ENCODE assay signal across 18 cellular contexts in the genomic region with DNA sequence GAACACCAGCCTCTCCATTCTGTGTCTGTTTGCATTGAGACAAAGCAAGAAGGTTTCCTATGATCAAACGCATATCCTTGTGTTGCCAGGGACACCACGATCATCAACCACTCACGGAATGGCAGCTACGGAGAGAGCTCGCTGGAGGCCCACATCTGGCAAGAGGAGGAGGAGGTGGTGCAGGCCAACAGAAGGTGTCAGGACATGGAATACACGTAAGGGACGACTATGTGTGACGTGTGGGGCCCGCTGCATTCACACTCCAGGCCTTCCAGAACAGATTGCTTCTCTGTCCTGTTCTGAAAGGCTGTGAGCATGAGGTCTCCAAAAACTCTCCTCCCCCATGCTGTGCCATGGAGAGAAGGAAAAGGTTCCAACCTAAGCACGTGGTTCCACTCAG.
DNase-seq lines count a peak whose midpoint lies in the region; ATAC-seq, FAIRE-seq and TF ChIP-seq lines count a peak whose summit lies in the region.
"Had no signal": no experiment of that assay in that cellular context is flagged by ENCODE, and none has a peak within 500 bp of the region (broad histone marks: within the 10 kb centered on the region; RNA-seq: fewer than 3 reads in every experiment).

No MANE protein-coding gene starts in this region.

- TF ChIP-seq CTCF in right atrium auricular region (IDR thresholded peaks at IDR 0.05) = no peak
- no peak for TF ChIP-seq CTCF in astrocyte (IDR thresholded peaks at IDR 0.05; ENCODE audit: insufficient read depth, low read depth, low read length)
- TF ChIP-seq CTCF in nephron progenitor cell (IDR thresholded peaks at IDR 0.05) = no peak

- H3K4me3 ChIP-seq in right cardiac atrium (ENCODE audit: low read length) (no peak overlapping the region), right atrium auricular region (no peak overlapping the region), astrocyte (ENCODE audit: insufficient read depth, low read depth, low read length) (no peak overlapping the region)
- H3K4me3 ChIP-seq: BLaER1 treated with 17β-estradiol and CSF1 and Interleukin-3, amounts not matched to agents 10 nM and 100 nM had no signal

- no peaks in the 10 kb centered on the region for H4K20me1 ChIP-seq in astrocyte (ENCODE audit: insufficient read depth, low read length)

- ATAC-seq in right cardiac atrium = peak; percentile 22 to 71
- ATAC-seq in GM21381 (IDR thresholded peaks at IDR 0.05; ENCODE audit: unreplicated experiment) = no peak
- ATAC-seq: HCT116 had no signal

- 82% methylated on average over 10 of the region's 10 CpGs for WGBS in right cardiac atrium

- intact Hi-C loops in right cardiac atrium (cut with DNase I) = no loop called here

- H3K4me1 Mint-ChIP-seq in astrocyte (ENCODE audit: low read depth, unreplicated experiment) = peaks cover 14% of the 10 kb centered on the region
- peaks cover 21% of the 10 kb centered on the region for H3K4me1 Mint-ChIP-seq in nephron progenitor cell

- FAIRE-seq in astrocyte (lab: Jason Lieb, UNC) = no peak
- FAIRE-seq: GM12892, GM19239, H54 had no signal

- H3K36me3 Mint-ChIP-seq in astrocyte (ENCODE audit: low read depth, unreplicated experiment) (peaks cover 40% of the 10 kb centered on the region), nephron progenitor cell (ENCODE audit: low read depth) (peaks cover 77% of the 10 kb centered on the region)
- H3K36me3 Mint-ChIP-seq: CD4-positive, CD25-positive, alpha-beta regulatory T cell had no signal

- H3K9ac ChIP-seq in astrocyte (ENCODE audit: low read length) = no peak overlapping the region
- H3K9ac ChIP-seq: BLaER1 treated with 17β-estradiol and CSF1 and Interleukin-3, amounts not matched to agents 10 nM and 100 nM had no signal

- no peaks in the 10 kb centered on the region for H3K27me3 Mint-ChIP-seq in astrocyte (ENCODE audit: low read depth, unreplicated experiment)
- H3K27me3 Mint-ChIP-seq in nephron progenitor cell (ENCODE audit: low read depth, poor library complexity) = no peaks in the 10 kb centered on the region

- H3K27ac Mint-ChIP-seq in astrocyte (ENCODE audit: unreplicated experiment) = no peak overlapping the region
- H3K27ac Mint-ChIP-seq in nephron progenitor cell = peak overlapping the region; percentile 53
- H3K27ac Mint-ChIP-seq: CD4-positive, CD25-positive, alpha-beta regulatory T cell had no signal

- H3K36me3 ChIP-seq in right atrium auricular region (peaks cover 85% of the 10 kb centered on the region), astrocyte (ENCODE audit: insufficient read depth, low read length) (peaks cover 52% of the 10 kb centered on the region)

- H3K4me2 ChIP-seq in astrocyte (ENCODE audit: low read length) = no peak overlapping the region
- H3K4me2 ChIP-seq: BLaER1 treated with 17β-estradiol and CSF1 and Interleukin-3, amounts not matched to agents 10 nM and 100 nM had no signal

- H3K27me3 ChIP-seq in right cardiac atrium (ENCODE audit: control insufficient read depth, insufficient read depth) = no peaks in the 10 kb centered on the region
- no peaks in the 10 kb centered on the region for H3K27me3 ChIP-seq in right atrium auricular region
- H3K27me3 ChIP-seq in astrocyte (ENCODE audit: insufficient read depth, low read length) = no peaks in the 10 kb centered on the region
- H3K27me3 ChIP-seq: BLaER1 treated with 17β-estradiol and CSF1 and Interleukin-3, amounts not matched to agents 10 nM and 100 nM had no signal

- no peak overlapping the region for H3K27ac ChIP-seq in right cardiac atrium (ENCODE audit: low read length)
- peak overlapping the region in 1 of 2 donors; percentile 50 for H3K27ac ChIP-seq in right atrium auricular region
- H3K27ac ChIP-seq in astrocyte (ENCODE audit: low read depth, low read length) = peak overlapping the region; percentile 84
- H3K27ac ChIP-seq: BLaER1 treated with 17β-estradiol and CSF1 and Interleukin-3, amounts not matched to agents 10 nM and 100 nM had no signal

- H3K79me2 ChIP-seq in astrocyte (ENCODE audit: insufficient read depth, low read length) = peaks cover 11% of the 10 kb centered on the region

- H3K4me3 Mint-ChIP-seq in astrocyte (ENCODE audit: unreplicated experiment) (no peak overlapping the region), nephron progenitor cell (no peak overlapping the region)
- H3K4me3 Mint-ChIP-seq: CD4-positive, CD25-positive, alpha-beta regulatory T cell had no signal

- H2AFZ ChIP-seq in astrocyte (ENCODE audit: low read depth, low read length) = no peak overlapping the region

- H3K9me3 Mint-ChIP-seq in astrocyte (ENCODE audit: unreplicated experiment) = no peaks in the 10 kb centered on the region
- H3K9me3 Mint-ChIP-seq in nephron progenitor cell = no peaks in the 10 kb centered on the region

- DNase-seq in right cardiac atrium (peak in 1 of 3 donors; percentile 40), right atrium auricular region (ENCODE audit: low spot score) (no peak), astrocyte (ENCODE audit: low read depth) (no peak), nephron progenitor cell (no peak), DMS53 treated with DMSO at 0.1 percent for 48 hours (lab: John Stamatoyannopoulos, UW; ENCODE audit: unreplicated experiment) (no peak)
- DNase-seq in stimulated activated CD4-positive, alpha-beta T cell treated with anti-CD3 and anti-CD28 coated beads, Interleukin-1b, Interleukin-23, amount 100 ng/mL, for 48 hours = no peak
- DNase-seq: 8988T; Calu3; CD4-positive, CD25-positive, alpha-beta regulatory T cell; DND-41; GDM1; KBM-7 had no signal

- H3K9me3 ChIP-seq in right cardiac atrium (ENCODE audit: control insufficient read depth, low read length) (no peaks in the 10 kb centered on the region), right atrium auricular region (no peaks in the 10 kb centered on the region), astrocyte (ENCODE audit: insufficient read depth, low read depth, low read length) (no peaks in the 10 kb centered on the region)
- H3K9me3 ChIP-seq: BLaER1 treated with 17β-estradiol and CSF1 and Interleukin-3, amounts not matched to agents 10 nM and 100 nM had no signal

- no peaks in the 10 kb centered on the region for H3K4me1 ChIP-seq in right cardiac atrium (ENCODE audit: control insufficient read depth, insufficient read depth, low read length)
- no peaks in the 10 kb centered on the region for H3K4me1 ChIP-seq in right atrium auricular region
- peaks cover 29% of the 10 kb centered on the region for H3K4me1 ChIP-seq in astrocyte (ENCODE audit: insufficient read depth, low read length)
- H3K4me1 ChIP-seq: BLaER1 treated with 17β-estradiol and CSF1 and Interleukin-3, amounts not matched to agents 10 nM and 100 nM had no signal
